In genomic region chr2:179985163-179985820, GRCh38 we compare ENCODE assay signal across 13 cellular contexts. TPM values are rescaled to one million over a fixed set of nuclear protein-coding genes. Genes with fewer than 3 reads are reported as not detected.
A peak's percentile ranks its signal among the peaks of the same experiment; 100 is the strongest.
DNase-seq lines count a peak whose midpoint lies in the region; ATAC-seq and TF ChIP-seq lines count a peak whose summit lies in the region.
"Had no signal": no experiment of that assay in that cellular context is flagged by ENCODE, and none has a peak within 500 bp of the region (broad histone marks: within the 10 kb centered on the region; RNA-seq: fewer than 3 reads in every experiment).

No MANE protein-coding gene starts in this region.

- H3K27ac ChIP-seq in psoas muscle = no peak overlapping the region
- H3K27ac ChIP-seq: vagina had no signal

- peak; percentile 91 for ATAC-seq in GM18517 (IDR thresholded peaks at IDR 0.05; ENCODE audit: unreplicated experiment)
- peak; percentile 97 for ATAC-seq in GM21381 (IDR thresholded peaks at IDR 0.05; ENCODE audit: unreplicated experiment)
- ATAC-seq in HG03025 (IDR thresholded peaks at IDR 0.05; ENCODE audit: low FRiP score, unreplicated experiment) = peak; percentile 92
- ATAC-seq in psoas muscle = no peak
- ATAC-seq: mucosa of descending colon had no signal

- H3K27me3 ChIP-seq in psoas muscle (ENCODE audit: insufficient read depth in 3 of 3, low read length in 2 of 3) = no peaks in the 10 kb centered on the region
- H3K27me3 ChIP-seq: vagina had no signal

- 94 to 98% (median 97%) methylated on average over 5 of the region's 5 CpGs for WGBS in psoas muscle, 3 donors

- H3K36me3 ChIP-seq in psoas muscle (ENCODE audit: insufficient read depth in 1 of 2, low read depth in 1 of 2) = peaks cover 5 to 99% of the 10 kb centered on the region in 2 donors

- intact Hi-C loops in psoas muscle (cut with DNase I) = no loop called here

- no peaks in the 10 kb centered on the region for H3K4me1 ChIP-seq in psoas muscle
- H3K4me1 ChIP-seq: vagina had no signal

- no peak overlapping the region for H3K4me3 ChIP-seq in psoas muscle
- H3K4me3 ChIP-seq: mucosa of descending colon, vagina had no signal

- DNase-seq in OCI-M1 (lab: John Stamatoyannopoulos, UW) (peak; percentile 65), NCI-H526 treated with DMSO at 0.1 percent for 48 hours (lab: John Stamatoyannopoulos, UW) (no peak), psoas muscle (no peak), glomerular visceral epithelial cell (ENCODE audit: extremely low spot score) (no peak), SKM-1 treated with dmso at 0.1 percent for 144 hours (lab: John Stamatoyannopoulos, UW; ENCODE audit: unreplicated experiment) (no peak)
- DNase-seq: activated T-cell treated with anti-CD3 and anti-CD28 coated beads for 4 hours, C1 segment of cervical spinal cord, mucosa of descending colon, NCI-H1105 treated with DMSO at 0.1 percent for 48 hours had no signal

- no peaks in the 10 kb centered on the region for H3K9me3 ChIP-seq in psoas muscle
- H3K9me3 ChIP-seq: mucosa of descending colon, vagina had no signal

- TF ChIP-seq CTCF in psoas muscle (IDR thresholded peaks at IDR 0.05) = no peak

RNA-seq across cellular contexts. Expression of gene CWC22, which starts 21.8 kb away (rescaled TPM):
- 10 to 100 TPM; 11.4 to 19.0 (median 15.9) TPM for total RNA-seq in psoas muscle
- 10 to 100 TPM; 10.2 to 21.7 (median 18.9) TPM for polyA plus RNA-seq in psoas muscle

Comparison
In these comparisons a context has a peak if more than half of its experiments do, and no peak if none do; other contexts are left out.
1. ATAC-seq: peak in GM18517 (single experiment), GM21381 (single experiment) and HG03025 (single experiment); none in psoas muscle (0 of 4).